8 cellular contexts compared by ENCODE assay signal in genomic region chr7:128531105-128531954, GRCh38. TPM values are rescaled to one million over a fixed set of nuclear protein-coding genes. Genes with fewer than 3 reads are reported as not detected.
DNase-seq lines count a peak whose midpoint lies in the region; ATAC-seq and TF ChIP-seq lines count a peak whose summit lies in the region.
"Not testable (repeated sequence)": the region's sequence is repeated elsewhere in the genome, so short reads cannot be mapped to it uniquely, and the experiment has no call there.

No MANE protein-coding gene starts in this region.

- H3K4me1 Mint-ChIP-seq in naive thymus-derived CD8-positive, alpha-beta T cell: peaks cover 20 to 41% (median 34%) of the 10 kb centered on the region in 4 donors
- H3K4me1 Mint-ChIP-seq in stimulated activated effector memory CD8-positive, alpha-beta T cell treated with anti-CD3 and anti-CD28 coated beads, Interleukin-12 subunit alpha, Interleukin-12 subunit beta, amount 100 ng/mL, for 72 hours: peaks cover 36% of the 10 kb centered on the region

- peak overlapping the region; percentile 83 for H3K4me3 ChIP-seq in fibroblast of mammary gland (ENCODE audit: control insufficient read depth, low read depth, low read length)

- H3K9me3 Mint-ChIP-seq in naive thymus-derived CD8-positive, alpha-beta T cell; stimulated activated effector memory CD8-positive, alpha-beta T cell treated with anti-CD3 and anti-CD28 coated beads, Interleukin-12 subunit alpha, Interleukin-12 subunit beta, amount 100 ng/mL, for 72 hours: not testable (repeated sequence)

- POLR2A ChIA-PET in naive thymus-derived CD8-positive, alpha-beta T cell (lab: Charles Lee): not testable (repeated sequence)

- peak; percentile 69 to 75 for ATAC-seq in naive thymus-derived CD8-positive, alpha-beta T cell
- peak; percentile 85 for ATAC-seq in stimulated activated effector memory CD8-positive, alpha-beta T cell treated with anti-CD3 and anti-CD28 coated beads, Interleukin-12 subunit alpha, Interleukin-12 subunit beta, amount 100 ng/mL, for 72 hours

- not testable (repeated sequence) for TF ChIP-seq CTCF in fibroblast of mammary gland (conservative IDR thresholded peaks at IDR 0.05; ENCODE audit: control insufficient read depth, insufficient read depth, low read depth, low read length)

- peak overlapping the region; percentile 36 to 83 (median 58) for H3K4me3 Mint-ChIP-seq in naive thymus-derived CD8-positive, alpha-beta T cell
- peak overlapping the region; percentile 74 for H3K4me3 Mint-ChIP-seq in stimulated activated effector memory CD8-positive, alpha-beta T cell treated with anti-CD3 and anti-CD28 coated beads, Interleukin-12 subunit alpha, Interleukin-12 subunit beta, amount 100 ng/mL, for 72 hours

- not testable (repeated sequence) for H3K27me3 Mint-ChIP-seq in naive thymus-derived CD8-positive, alpha-beta T cell

- peak; percentile 66 for DNase-seq in DMS79 (lab: John Stamatoyannopoulos, UW)
- DNase-seq in GOT3 (lab: John Stamatoyannopoulos, UW): peak; percentile 74
- peak; percentile 72 to 76 for DNase-seq in Kasumi-1 (lab: John Stamatoyannopoulos, UW)
- peak; percentile 88 for DNase-seq in RKO (ENCODE audit: low spot score)
- peak; percentile 41 to 61 for DNase-seq in activated T-helper 1 cell treated with anti-CD3 and anti-CD28 coated beads, Interleukin-2, amount 50 U/mL, for 16 hours (ENCODE audit: low read depth in 1 of 2, low spot score in 1 of 2)
- DNase-seq in fibroblast of mammary gland (ENCODE audit: low read depth): peak; percentile 78
- peak; percentile 62 to 90 (median 78) for DNase-seq in naive thymus-derived CD8-positive, alpha-beta T cell
- peak; percentile 69 to 90 for DNase-seq in stimulated activated effector memory CD8-positive, alpha-beta T cell treated with anti-CD3 and anti-CD28 coated beads, Interleukin-12 subunit alpha, Interleukin-12 subunit beta, amount 100 ng/mL, for 72 hours (ENCODE audit: low spot score in 2 of 2)

- H3K36me3 Mint-ChIP-seq in naive thymus-derived CD8-positive, alpha-beta T cell: peaks cover 0 to 33% (median 0%) of the 10 kb centered on the region in 3 donors
- peaks cover 46% of the 10 kb centered on the region for H3K36me3 Mint-ChIP-seq in stimulated activated effector memory CD8-positive, alpha-beta T cell treated with anti-CD3 and anti-CD28 coated beads, Interleukin-12 subunit alpha, Interleukin-12 subunit beta, amount 100 ng/mL, for 72 hours

- peak overlapping the region in 7 of 10 donors; percentile 41 to 85 (median 65) for H3K27ac Mint-ChIP-seq in naive thymus-derived CD8-positive, alpha-beta T cell
- peak overlapping the region; percentile 92 for H3K27ac Mint-ChIP-seq in stimulated activated effector memory CD8-positive, alpha-beta T cell treated with anti-CD3 and anti-CD28 coated beads, Interleukin-12 subunit alpha, Interleukin-12 subunit beta, amount 100 ng/mL, for 72 hours

RNA-seq across cellular contexts. Expression of gene METTL2B, which starts 54.8 kb away (rescaled TPM):
- total RNA-seq in naive thymus-derived CD8-positive, alpha-beta T cell: 10 to 100 TPM; 29.2 to 38.0 TPM
- 10 to 100 TPM; 11.5 to 28.7 (median 21.3) TPM for polyA plus RNA-seq in naive thymus-derived CD8-positive, alpha-beta T cell

Comparison
In these comparisons a context has a peak if more than half of its experiments do, and no peak if none do; other contexts are left out.
1. Peak in every context shown above with its lines: DNase-seq, ATAC-seq and H3K4me3 ChIP-seq.